In genomic region chr16:89185062-89185751, GRCh38 we compare ENCODE assay signal across 22 cellular contexts. TPM values are rescaled to one million over a fixed set of nuclear protein-coding genes. Genes with fewer than 3 reads are reported as not detected.
DNase-seq lines count a peak whose midpoint lies in the region; TF ChIP-seq lines count a peak whose summit lies in the region.
"Had no signal": no experiment of that assay in that cellular context is flagged by ENCODE, and none has a peak within 500 bp of the region (broad histone marks: within the 10 kb centered on the region; RNA-seq: fewer than 3 reads in every experiment).

No MANE protein-coding gene starts in this region.

- no peaks in the 10 kb centered on the region for H3K36me3 ChIP-seq in neural progenitor cell
- H3K36me3 ChIP-seq: ascending aorta, esophagus muscularis mucosa, heart left ventricle, Peyer's patch had no signal

- H3K9me3 ChIP-seq in neural progenitor cell (ENCODE audit: low read depth): no peaks in the 10 kb centered on the region
- H3K9me3 ChIP-seq: ascending aorta, esophagus muscularis mucosa, heart left ventricle, Peyer's patch had no signal

- no peak overlapping the region for H3K27ac ChIP-seq in neural progenitor cell
- H3K27ac ChIP-seq: ascending aorta, esophagus muscularis mucosa, heart left ventricle, HL-60, parathyroid adenoma, Peyer's patch had no signal

- peaks cover 15% of the 10 kb centered on the region for H3K27me3 ChIP-seq in neural progenitor cell
- H3K27me3 ChIP-seq: ascending aorta, Peyer's patch had no signal

- no peak overlapping the region for H3K4me3 Mint-ChIP-seq in activated CD4-positive, alpha-beta memory T cell treated with anti-CD3 and anti-CD28 coated beads, Interleukin-2, amount 10 ng/mL, durations not matched to agents 7 days and 5 days
- H3K4me3 Mint-ChIP-seq in neural progenitor cell: no peak overlapping the region
- H3K4me3 Mint-ChIP-seq: activated T-helper 1 cell treated with anti-CD3 and anti-CD28 coated beads, Interleukin-12 subunit alpha, Interleukin-12 subunit beta, Interleukin-2, Interleukin-4 antibody, amounts not matched to agents 30 ng/mL and 10 ng/mL and 1 ng/mL, durations not matched to agents 14 hours and 24 hours and 36 hours had no signal

- H3K9ac ChIP-seq in neural progenitor cell: no peak overlapping the region
- H3K9ac ChIP-seq: parathyroid adenoma had no signal

- peaks cover 30% of the 10 kb centered on the region for H3F3A ChIP-seq in neural progenitor cell (ENCODE audit: low read depth)

- CTCF ChIA-PET in activated CD4-positive, alpha-beta memory T cell treated with anti-CD3 and anti-CD28 coated beads, Interleukin-2, amount 10 ng/mL, durations not matched to agents 7 days and 5 days (lab: Charles Lee): no interaction called here

- H4K20me1 ChIP-seq in neural progenitor cell (ENCODE audit: low read depth): no peaks in the 10 kb centered on the region

- no peak overlapping the region for H3K4me3 ChIP-seq in foreskin fibroblast (ENCODE audit: low read depth in 1 of 2, low read length in 2 of 2)
- no peak overlapping the region for H3K4me3 ChIP-seq in neural progenitor cell
- H3K4me3 ChIP-seq: ascending aorta, esophagus muscularis mucosa, heart left ventricle, Peyer's patch had no signal

- no peaks in the 10 kb centered on the region for H3K27me3 Mint-ChIP-seq in activated CD4-positive, alpha-beta memory T cell treated with anti-CD3 and anti-CD28 coated beads, Interleukin-2, amount 10 ng/mL, durations not matched to agents 7 days and 5 days
- peaks cover 24% of the 10 kb centered on the region for H3K27me3 Mint-ChIP-seq in neural progenitor cell (ENCODE audit: insufficient read depth, low read depth)

- H3K9me3 Mint-ChIP-seq in activated CD4-positive, alpha-beta memory T cell treated with anti-CD3 and anti-CD28 coated beads, Interleukin-2, amount 10 ng/mL, durations not matched to agents 7 days and 5 days: no peaks in the 10 kb centered on the region
- no peaks in the 10 kb centered on the region for H3K9me3 Mint-ChIP-seq in neural progenitor cell
- H3K9me3 Mint-ChIP-seq: activated T-helper 1 cell treated with anti-CD3 and anti-CD28 coated beads, Interleukin-12 subunit alpha, Interleukin-12 subunit beta, Interleukin-2, Interleukin-4 antibody, amounts not matched to agents 30 ng/mL and 10 ng/mL and 1 ng/mL, durations not matched to agents 14 hours and 24 hours and 36 hours had no signal

- H3K27ac Mint-ChIP-seq in activated CD4-positive, alpha-beta memory T cell treated with anti-CD3 and anti-CD28 coated beads, Interleukin-2, amount 10 ng/mL, durations not matched to agents 7 days and 5 days: no peak overlapping the region
- H3K27ac Mint-ChIP-seq in neural progenitor cell: no peak overlapping the region
- H3K27ac Mint-ChIP-seq: activated T-helper 1 cell treated with anti-CD3 and anti-CD28 coated beads, Interleukin-12 subunit alpha, Interleukin-12 subunit beta, Interleukin-2, Interleukin-4 antibody, amounts not matched to agents 30 ng/mL and 10 ng/mL and 1 ng/mL, durations not matched to agents 14 hours and 24 hours and 36 hours had no signal

- DNase-seq in NCI-H2227 (lab: John Stamatoyannopoulos, UW; ENCODE audit: unreplicated experiment): peak; percentile 16
- no peak for DNase-seq in NCI-H2227 treated with DMSO at 0.1 percent for 48 hours (lab: John Stamatoyannopoulos, UW)
- DNase-seq in D341Med (ENCODE audit: low spot score): peak; percentile 64
- DNase-seq in activated CD4-positive, alpha-beta memory T cell treated with anti-CD3 and anti-CD28 coated beads, Interleukin-2, amount 10 ng/mL, durations not matched to agents 7 days and 5 days: peak; percentile 46
- peak; percentile 22 for DNase-seq in myocyte (ENCODE audit: low read depth)
- no peak for DNase-seq in foreskin fibroblast
- no peak for DNase-seq in neural progenitor cell (ENCODE audit: low spot score)
- no peak for DNase-seq in GDM1 (lab: John Stamatoyannopoulos, UW)
- DNase-seq: activated CD4-positive, CD25-positive, alpha-beta regulatory T cell treated with anti-CD3 and anti-CD28 coated beads, Interleukin-2, amount 50 U/mL, for 72 hours; cortex of kidney; GF-D8; NCI-H1694 treated with DMSO at 0.1 percent for 48 hours; NCI-H748 treated with DMSO at 0.1 percent for 48 hours; Peyer's patch had no signal

- TF ChIP-seq CTCF in foreskin fibroblast (IDR thresholded peaks at IDR 0.05; ENCODE audit: low read depth, low read length) (no peak), neural progenitor cell (IDR thresholded peaks at IDR 0.05) (no peak)

- no peak overlapping the region for H3K4me2 ChIP-seq in neural progenitor cell

- no peaks in the 10 kb centered on the region for H3K79me2 ChIP-seq in neural progenitor cell (ENCODE audit: low read depth)
- H3K79me2 ChIP-seq: parathyroid adenoma had no signal

- no peaks in the 10 kb centered on the region for H3K4me1 Mint-ChIP-seq in activated CD4-positive, alpha-beta memory T cell treated with anti-CD3 and anti-CD28 coated beads, Interleukin-2, amount 10 ng/mL, durations not matched to agents 7 days and 5 days
- H3K4me1 Mint-ChIP-seq in neural progenitor cell: no peaks in the 10 kb centered on the region

- POLR2A ChIA-PET in activated CD4-positive, alpha-beta memory T cell treated with anti-CD3 and anti-CD28 coated beads, Interleukin-2, amount 10 ng/mL, durations not matched to agents 7 days and 5 days (lab: Charles Lee): interaction anchor here (0.8 to 2.0 kb wide), 3 partner anchors 11 to 373 kb away, joined by 4 to 5 read pairs (median 4); partner anchors contain the start of genes APRT and ZNF778

- no peaks in the 10 kb centered on the region for H3K36me3 Mint-ChIP-seq in activated CD4-positive, alpha-beta memory T cell treated with anti-CD3 and anti-CD28 coated beads, Interleukin-2, amount 10 ng/mL, durations not matched to agents 7 days and 5 days (ENCODE audit: low read depth)
- H3K36me3 Mint-ChIP-seq in neural progenitor cell: no peaks in the 10 kb centered on the region

- H2AFZ ChIP-seq in neural progenitor cell (replicated peaks): no peak overlapping the region
- H2AFZ ChIP-seq: parathyroid adenoma had no signal

- no peaks in the 10 kb centered on the region for H3K4me1 ChIP-seq in neural progenitor cell
- H3K4me1 ChIP-seq: ascending aorta, esophagus muscularis mucosa, heart left ventricle, parathyroid adenoma, Peyer's patch had no signal

RNA-seq across cellular contexts. Expression of gene CDH15, which starts 13.7 kb away (rescaled TPM):
- not detected for total RNA-seq in activated CD4-positive, alpha-beta memory T cell treated with anti-CD3 and anti-CD28 coated beads, Interleukin-2, amount 10 ng/mL, durations not matched to agents 7 days and 5 days
- total RNA-seq in myocyte (251 and 418 TPM in 2 replicates), neural progenitor cell (ENCODE audit: low replicate concordance) (not detected in 2 replicates)
- polyA plus RNA-seq in myocyte (2012): 149 TPM
- total RNA-seq: activated T-helper 1 cell treated with anti-CD3 and anti-CD28 coated beads, Interleukin-12 subunit alpha, Interleukin-12 subunit beta, Interleukin-2, Interleukin-4 antibody, amounts not matched to agents 30 ng/mL and 10 ng/mL and 1 ng/mL, durations not matched to agents 14 hours and 24 hours and 36 hours; ascending aorta; mononuclear cell; Peyer's patch; subcutaneous adipose tissue had no signal

RNA-seq across cellular contexts. Expression of gene SLC22A31, which starts 15.1 kb away (rescaled TPM):
- under 1 TPM; 0.23 to 0.53 TPM for total RNA-seq in activated CD4-positive, alpha-beta memory T cell treated with anti-CD3 and anti-CD28 coated beads, Interleukin-2, amount 10 ng/mL, durations not matched to agents 7 days and 5 days
- 0.10 TPM in 1 of 2 replicates, not detected in the other for total RNA-seq in myocyte
- polyA plus RNA-seq in myocyte (2012): 2.4 TPM
- total RNA-seq in neural progenitor cell (ENCODE audit: low replicate concordance): 0.87 TPM in 1 of 2 replicates, not detected in the other
- total RNA-seq: ascending aorta, heart left ventricle, mononuclear cell, subcutaneous adipose tissue had no signal

RNA-seq across cellular contexts. Expression of gene ZNF778, which starts 32.3 kb away (rescaled TPM):
- total RNA-seq in activated CD4-positive, alpha-beta memory T cell treated with anti-CD3 and anti-CD28 coated beads, Interleukin-2, amount 10 ng/mL, durations not matched to agents 7 days and 5 days: 1 to 10 TPM; 6.6 to 6.8 TPM
- total RNA-seq in myocyte: 14.6 and 20.0 TPM in 2 replicates
- 5.3 TPM for polyA plus RNA-seq in myocyte (2012)
- 21.5 and 26.1 TPM in 2 replicates for total RNA-seq in neural progenitor cell (ENCODE audit: low replicate concordance)

Comparison
In these comparisons a context has a peak if more than half of its experiments do, and no peak if none do; other contexts are left out.
1. DNase-seq: peak in NCI-H2227 (single experiment), D341Med (single experiment), activated CD4-positive, alpha-beta memory T cell treated with anti-CD3 and anti-CD28 coated beads, Interleukin-2, amount 10 ng/mL, durations not matched to agents 7 days and 5 days (single experiment) and myocyte (single experiment); none in NCI-H2227 treated with DMSO at 0.1 percent for 48 hours (single experiment), foreskin fibroblast (0 of 2), neural progenitor cell (single experiment) and GDM1 (single experiment).
2. RNA of gene CDH15, which starts 13.7 kb away (total RNA-seq): 251 to 418 TPM in myocyte; not detected in activated CD4-positive, alpha-beta memory T cell treated with anti-CD3 and anti-CD28 coated beads, Interleukin-2, amount 10 ng/mL, durations not matched to agents 7 days and 5 days and not detected in neural progenitor cell; every median in the first group is over 100 times any median in the second.